Comparison of ENCODE assay signal across 8 cellular contexts in genomic region chr1:217089239-217090014, GRCh38.
DNase-seq lines count a peak whose midpoint lies in the region; ATAC-seq lines count a peak whose summit lies in the region.

No MANE protein-coding gene starts in this region.

- H3K9ac ChIP-seq in endocrine pancreas (ENCODE audit: control insufficient read depth, insufficient read depth, low read length) (peak overlapping the region; percentile 87), mesenchymal stem cell (ENCODE audit: low read length) (peak overlapping the region; percentile 60)

- H2AFZ ChIP-seq in mesenchymal stem cell (ENCODE audit: low read depth, low read length): peak overlapping the region; percentile 95

- no peak overlapping the region for H2BK5ac ChIP-seq in mesenchymal stem cell (ENCODE audit: low read depth, low read length, poor library complexity, severe bottlenecking)

- ATAC-seq in aorta (ENCODE audit: low FRiP score): no peak
- ATAC-seq in HG03354 (IDR thresholded peaks at IDR 0.05; ENCODE audit: poor library complexity, severe bottlenecking, unreplicated experiment): no peak
- ATAC-seq in GM19324 (IDR thresholded peaks at IDR 0.05; ENCODE audit: low FRiP score, unreplicated experiment): no peak
- ATAC-seq in GM21526 (IDR thresholded peaks at IDR 0.05; ENCODE audit: low FRiP score, unreplicated experiment): no peak

- 2% methylated on average over 29 of the region's 40 CpGs for WGBS in mesenchymal stem cell
- WGBS in aorta, 2 donors: 1 to 2% methylated on average over 40 of the region's 40 CpGs

- H3K9me3 ChIP-seq in endocrine pancreas (ENCODE audit: control insufficient read depth, low read length) (no peaks in the 10 kb centered on the region), mesenchymal stem cell (ENCODE audit: control insufficient read depth, low read length) (no peaks in the 10 kb centered on the region), aorta (ENCODE audit: control insufficient read depth, low read length) (no peaks in the 10 kb centered on the region)

- no peak overlapping the region for H4K8ac ChIP-seq in mesenchymal stem cell (ENCODE audit: low read length)

- no peak overlapping the region for H2AK5ac ChIP-seq in mesenchymal stem cell (ENCODE audit: low read length, severe bottlenecking)

- peak overlapping the region in 1 of 2 experiments; percentile 64 for H2BK12ac ChIP-seq in mesenchymal stem cell (ENCODE audit: low read length in 2 of 2)

- peak overlapping the region; percentile 80 for H4K91ac ChIP-seq in mesenchymal stem cell (ENCODE audit: low read length)

- peak overlapping the region; percentile 89 for H2BK120ac ChIP-seq in mesenchymal stem cell (ENCODE audit: low read depth, low read length)

- peak overlapping the region; percentile 93 for H3K4me3 ChIP-seq in endocrine pancreas (ENCODE audit: control insufficient read depth, insufficient read depth, low read length)
- H3K4me3 ChIP-seq in mesenchymal stem cell (ENCODE audit: insufficient read depth in 1 of 2, low read depth in 1 of 2, low read length in 2 of 2): peak overlapping the region; percentile 61 to 64
- peak overlapping the region; percentile 12 to 32 for H3K4me3 ChIP-seq in aorta (ENCODE audit: low read length in 2 of 2)

- H3K36me3 ChIP-seq in endocrine pancreas (ENCODE audit: control insufficient read depth, insufficient read depth, low read length): no peaks in the 10 kb centered on the region
- H3K36me3 ChIP-seq in mesenchymal stem cell (ENCODE audit: control insufficient read depth in 1 of 2, insufficient read depth in 2 of 2, low read depth in 1 of 2, low read length in 2 of 2): no peaks in the 10 kb centered on the region
- no peaks in the 10 kb centered on the region for H3K36me3 ChIP-seq in aorta (ENCODE audit: control insufficient read depth in 1 of 2, insufficient read depth in 2 of 2, low read length in 1 of 2)

- H3K4ac ChIP-seq in mesenchymal stem cell (ENCODE audit: low read depth in 1 of 2, low read length in 2 of 2): peak overlapping the region in 1 of 2 experiments; percentile 68

- H3K79me1 ChIP-seq in mesenchymal stem cell (replicated peaks; ENCODE audit: low read length, poor library complexity, severe bottlenecking): no peaks in the 10 kb centered on the region

- peak; percentile 45 for DNase-seq in EL
- DNase-seq in NCI-H526 (lab: John Stamatoyannopoulos, UW): peak; percentile 23 to 66
- DNase-seq in mesenchymal stem cell: peak; percentile 60
- no peak for DNase-seq in aorta

- H3K23ac ChIP-seq in mesenchymal stem cell (ENCODE audit: low read length in 2 of 2): no peak overlapping the region

- peak overlapping the region; percentile 94 for H3K4me2 ChIP-seq in mesenchymal stem cell (ENCODE audit: low read length, poor library complexity, severe bottlenecking)

- no peak overlapping the region for H3K27ac ChIP-seq in mesenchymal stem cell (ENCODE audit: low read length, poor library complexity, severe bottlenecking)
- no peak overlapping the region for H3K27ac ChIP-seq in aorta (ENCODE audit: low read depth in 1 of 2, low read length in 2 of 2)

- intact Hi-C loops in aorta (cut with DNase I): no loop called here

- H3K18ac ChIP-seq in mesenchymal stem cell (ENCODE audit: low read depth in 1 of 2, low read length in 2 of 2): peak overlapping the region; percentile 74 to 82

- H3K4me1 ChIP-seq in endocrine pancreas (ENCODE audit: control insufficient read depth, insufficient read depth, low read length) (peaks cover 6% of the 10 kb centered on the region), mesenchymal stem cell (ENCODE audit: control insufficient read depth, insufficient read depth, low read depth, low read length) (peaks cover 11% of the 10 kb centered on the region), aorta (ENCODE audit: control insufficient read depth in 1 of 2, insufficient read depth in 2 of 2, low read length in 2 of 2) (no peaks in the 10 kb centered on the region)

- no peaks in the 10 kb centered on the region for H3K27me3 ChIP-seq in endocrine pancreas (ENCODE audit: control insufficient read depth, insufficient read depth, low read length)
- peaks cover 10 to 19% of the 10 kb centered on the region in 2 experiments for H3K27me3 ChIP-seq in mesenchymal stem cell (ENCODE audit: control insufficient read depth in 1 of 2, insufficient read depth in 1 of 2, low read length in 2 of 2)
- no peaks in the 10 kb centered on the region for H3K27me3 ChIP-seq in aorta (ENCODE audit: control insufficient read depth in 1 of 2, insufficient read depth in 2 of 2, low read length in 1 of 2)

- H2BK15ac ChIP-seq in mesenchymal stem cell (ENCODE audit: low read depth, poor library complexity, severe bottlenecking): no peak overlapping the region

- H3K14ac ChIP-seq in mesenchymal stem cell (ENCODE audit: low read length in 2 of 2): peak overlapping the region in 1 of 2 experiments; percentile 87

Comparison
In these comparisons a context has a peak if more than half of its experiments do, and no peak if none do; other contexts are left out.
1. DNase-seq: peak in EL (single experiment), NCI-H526 (2 of 2) and mesenchymal stem cell (single experiment); none in aorta (0 of 2).
2. H3K4me3 ChIP-seq: peak in every context shown above with its lines; median percentile 93 in endocrine pancreas; 62 in mesenchymal stem cell; 22 in aorta.